ENCODE assay signal across 13 cellular contexts in the genomic region with DNA sequence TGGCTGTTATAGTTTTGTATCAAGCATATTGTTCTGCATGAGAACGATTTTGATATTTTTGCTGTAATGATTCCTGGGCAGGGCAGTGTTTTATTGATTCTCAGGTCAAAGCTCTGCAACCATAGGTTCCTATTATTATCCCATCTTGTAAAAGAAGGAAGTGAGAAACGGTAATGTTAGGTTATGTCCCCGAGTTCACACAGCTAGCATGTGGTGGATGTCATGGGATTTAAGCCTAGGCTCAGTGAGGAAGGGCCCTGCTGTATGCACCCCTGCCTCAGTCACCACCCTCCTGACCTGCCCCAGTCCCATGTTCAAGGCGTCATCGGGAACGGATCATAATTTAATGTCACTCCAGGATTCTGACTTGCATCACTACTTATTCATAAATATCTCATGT. TPM values are rescaled to one million over a fixed set of nuclear protein-coding genes. Genes with fewer than 3 reads are reported as not detected.
DNase-seq lines count a peak whose midpoint lies in the region; ATAC-seq lines count a peak whose summit lies in the region.
"Had no signal": no experiment of that assay in that cellular context is flagged by ENCODE, and none has a peak within 500 bp of the region (broad histone marks: within the 10 kb centered on the region; RNA-seq: fewer than 3 reads in every experiment).

No MANE protein-coding gene starts in this region.

- peaks cover 0 to 2% of the 10 kb centered on the region in 2 donors for H3K9me3 ChIP-seq in neuronal stem cell (replicated peaks in 1 of 2; ENCODE audit: control insufficient read depth in 2 of 2, insufficient read depth in 1 of 2, low read depth in 1 of 2, low read length in 2 of 2)
- H3K9me3 ChIP-seq: SJSA1 had no signal

- H4K91ac ChIP-seq in neuronal stem cell (ENCODE audit: low read depth, low read length, poor library complexity): no peak overlapping the region

- no peak overlapping the region for H2AFZ ChIP-seq in neuronal stem cell (ENCODE audit: low read length)

- peak; percentile 31 for DNase-seq in NOMO-1 treated with dmso at 0.1 percent for 144 hours (lab: John Stamatoyannopoulos, UW; ENCODE audit: unreplicated experiment)
- no peak for DNase-seq in neuronal stem cell (ENCODE audit: low spot score)
- no peak for DNase-seq in NCI-H524 (lab: John Stamatoyannopoulos, UW)
- DNase-seq in NCI-H146 (lab: John Stamatoyannopoulos, UW): no peak
- DNase-seq in NCI-H82 (lab: John Stamatoyannopoulos, UW): no peak
- DNase-seq: activated CD4-positive, alpha-beta memory T cell treated with anti-CD3 and anti-CD28 coated beads, Interleukin-2, amount 10 ng/mL, durations not matched to agents 7 days and 5 days; aorta had no signal

- no peak overlapping the region for H3K4me2 ChIP-seq in neuronal stem cell (ENCODE audit: insufficient read depth, low read length, poor library complexity, severe bottlenecking)

- H3K36me3 ChIP-seq in neuronal stem cell (replicated peaks in 1 of 2; ENCODE audit: control insufficient read depth in 2 of 2, insufficient read depth in 2 of 2, low read length in 2 of 2): peaks cover 13 to 100% of the 10 kb centered on the region in 2 donors

- WGBS in neuronal stem cell (ENCODE audit: extremely low coverage in 2 of 2, insufficient read length in 2 of 2, insufficient replicate concordance in 1 of 2), 2 donors: no CpG with 5 or more reads among the region's 6 CpGs

- H2BK5ac ChIP-seq in neuronal stem cell (ENCODE audit: low read length): no peak overlapping the region

- no peaks in the 10 kb centered on the region for H3K27me3 ChIP-seq in neuronal stem cell (ENCODE audit: control insufficient read depth in 3 of 3, insufficient read depth in 3 of 3, low read depth in 1 of 3, low read length in 3 of 3)
- H3K27me3 ChIP-seq: SJSA1 had no signal

- ATAC-seq in GM18499 (IDR thresholded peaks at IDR 0.05; ENCODE audit: insufficient read depth, unreplicated experiment) (peak; percentile 92), GM21367 (IDR thresholded peaks at IDR 0.05; ENCODE audit: unreplicated experiment) (peak; percentile 97), HG03064 (IDR thresholded peaks at IDR 0.05; ENCODE audit: low read depth, unreplicated experiment) (peak; percentile 76)

- H2AK5ac ChIP-seq in neuronal stem cell (ENCODE audit: low read depth, low read length): no peak overlapping the region

- no peak overlapping the region for H4K8ac ChIP-seq in neuronal stem cell (ENCODE audit: low read depth, low read length)

- H3K9ac ChIP-seq in neuronal stem cell (ENCODE audit: low read depth, low read length, poor library complexity): no peak overlapping the region

- no peak overlapping the region for H3K4me3 ChIP-seq in neuronal stem cell (ENCODE audit: low read length in 2 of 2)
- H3K4me3 ChIP-seq: SJSA1 had no signal

- peaks cover 1% of the 10 kb centered on the region for H3K79me1 ChIP-seq in neuronal stem cell (ENCODE audit: low read depth, low read length)

- no peak overlapping the region for H3K4ac ChIP-seq in neuronal stem cell (ENCODE audit: low read length)

- no peak overlapping the region for H3K27ac ChIP-seq in neuronal stem cell (replicated peaks; ENCODE audit: low read length)
- H3K27ac ChIP-seq: C4-2B, epithelial cell of prostate, SJSA1 had no signal

- no peak overlapping the region for H2BK15ac ChIP-seq in neuronal stem cell (ENCODE audit: low read length)

- no peak overlapping the region for H3K14ac ChIP-seq in neuronal stem cell (ENCODE audit: low read length)

- H2BK12ac ChIP-seq in neuronal stem cell (ENCODE audit: low read length): no peak overlapping the region

- peaks cover 0 to 3% of the 10 kb centered on the region in 2 donors for H3K4me1 ChIP-seq in neuronal stem cell (ENCODE audit: control insufficient read depth in 2 of 2, insufficient read depth in 1 of 2, low read depth in 1 of 2, low read length in 2 of 2)
- H3K4me1 ChIP-seq: SJSA1 had no signal

- H3K18ac ChIP-seq in neuronal stem cell (ENCODE audit: low read length): no peak overlapping the region

- H2BK120ac ChIP-seq in neuronal stem cell (ENCODE audit: low read depth, low read length): no peak overlapping the region

- no peak overlapping the region for H3K23ac ChIP-seq in neuronal stem cell (ENCODE audit: low read depth, low read length, poor library complexity)

RNA-seq across cellular contexts. Expression of gene ACP1, which starts 10.7 kb away (rescaled TPM):
- polyA plus RNA-seq in neuronal stem cell (2013, experiment 1 of 2): 138 TPM
- 139 TPM for polyA plus RNA-seq in neuronal stem cell (2013, experiment 2 of 2)

RNA-seq across cellular contexts. Expression of gene SH3YL1, which starts 11.6 kb away (rescaled TPM):
- polyA plus RNA-seq in neuronal stem cell (2013, experiment 1 of 2): 15.9 TPM
- polyA plus RNA-seq in neuronal stem cell (2013, experiment 2 of 2): 15.8 TPM

RNA-seq across cellular contexts. Expression of gene ALKAL2, which starts 12.4 kb away (rescaled TPM):
- 0.20 TPM for polyA plus RNA-seq in neuronal stem cell (2013, experiment 1 of 2)
- 0.17 TPM for polyA plus RNA-seq in neuronal stem cell (2013, experiment 2 of 2)
